ENCODE assay signal across 8 cellular contexts in genomic region chr1:77682442-77683141, GRCh38. TPM values are rescaled to one million over a fixed set of nuclear protein-coding genes. Genes with fewer than 3 reads are reported as not detected.
DNase-seq lines count a peak whose midpoint lies in the region; ATAC-seq, FAIRE-seq and TF ChIP-seq lines count a peak whose summit lies in the region.

ZZZ3 (minus strand) TSS chr1:77682658; CDS start chr1:77633354, 49,304 bp downstream.

- H3K9me3 ChIP-seq in BE2C (no peaks in the 10 kb centered on the region), colonic mucosa (no peaks in the 10 kb centered on the region)

- no peaks in the 10 kb centered on the region for H3K4me1 ChIP-seq in BE2C
- H3K4me1 ChIP-seq in colonic mucosa: peaks cover 7% of the 10 kb centered on the region

- FAIRE-seq in GM19239 (lab: Jason Lieb, UNC): peak; percentile 97

- TF ChIP-seq CTCF in BE2C (IDR thresholded peaks at IDR 0.05; ENCODE audit: low read depth, low read length): no peak
- no peak for TF ChIP-seq CTCF in colonic mucosa (IDR thresholded peaks at IDR 0.05)

- H3K4me3 ChIP-seq in BE2C (ENCODE audit: low read depth, low read length) (peak within 1 kb of the TSS; percentile 92), colonic mucosa (peak within 1 kb of the TSS; percentile 88)

- ATAC-seq in HG03457 (IDR thresholded peaks at IDR 0.05; ENCODE audit: unreplicated experiment): peak; percentile 64
- peak; percentile 74 for ATAC-seq in left colon

- H3K27ac ChIP-seq in colonic mucosa: peak within 1 kb of the TSS; percentile 88

- no peaks in the 10 kb centered on the region for H3K27me3 ChIP-seq in BE2C
- no peaks in the 10 kb centered on the region for H3K27me3 ChIP-seq in colonic mucosa

- H3K9ac ChIP-seq in colonic mucosa (ENCODE audit: low read depth in 2 of 2, low read length in 2 of 2): peak within 1 kb of the TSS; percentile 73 to 82

- DNase-seq in BE2C: peak; percentile 88
- peak; percentile 64 for DNase-seq in GM19239 (ENCODE audit: insufficient read length, low spot score)
- DNase-seq in NCI-H524 treated with DMSO at 0.1 percent for 48 hours (lab: John Stamatoyannopoulos, UW): peak; percentile 66
- peak; percentile 92 for DNase-seq in activated CD4-positive, alpha-beta T cell treated with anti-CD3 and anti-CD28 coated beads for 48 hours
- peak; percentile 94 for DNase-seq in colonic mucosa
- peak; percentile 94 to 95 for DNase-seq in left colon
- peak; percentile 92 for DNase-seq in stimulated activated CD4-positive, alpha-beta T cell treated with anti-CD3 and anti-CD28 coated beads, Interleukin-1b, Interleukin-23, amount 100 ng/mL, for 48 hours

- intact Hi-C loops in colonic mucosa (cut with DNase I): loop anchor here (10.0 kb wide), 1 partner anchor 538 kb away; no protein-coding TSS in a partner anchor
- intact Hi-C loops in left colon (cut with DNase I, micrococcal nuclease): no loop called here

- H3K36me3 ChIP-seq in BE2C (no peaks in the 10 kb centered on the region), colonic mucosa (no peaks in the 10 kb centered on the region)

RNA-seq across cellular contexts. Expression of gene ZZZ3, which starts in this region (rescaled TPM):
- polyA plus RNA-seq in BE2C (2012; ENCODE audit: insufficient read depth, insufficient read length, low read depth): 15.6 TPM
- total RNA-seq in colonic mucosa (10 to 100 TPM; 28.5 to 30.1 TPM), left colon (10 to 100 TPM; 31.1 to 32.9 TPM)

Comparison
In these comparisons a context has a peak if more than half of its experiments do, and no peak if none do; other contexts are left out.
1. Peak in every context shown above with its lines: DNase-seq, ATAC-seq, H3K4me3 ChIP-seq and H3K27ac ChIP-seq.